26 cellular contexts compared by ENCODE assay signal in genomic region chr15:23599053-23599452, GRCh38. TPM values are rescaled to one million over a fixed set of nuclear protein-coding genes. Genes with fewer than 3 reads are reported as not detected.
"Had no signal": no experiment of that assay in that cellular context is flagged by ENCODE, and none has a peak within 500 bp of the region (broad histone marks: within the 10 kb centered on the region; RNA-seq: fewer than 3 reads in every experiment).

No MANE protein-coding gene starts in this region.

- H3K9me3 ChIP-seq: colonic mucosa, esophagus squamous epithelium, gastrocnemius medialis, gastroesophageal sphincter, heart right ventricle had no signal

- H3K27me3 ChIP-seq: colonic mucosa, esophagus squamous epithelium, foreskin keratinocyte, gastrocnemius medialis, gastroesophageal sphincter, hepatocyte had no signal

- H3K4me3 ChIP-seq: colonic mucosa, coronary artery, dorsolateral prefrontal cortex, esophagus squamous epithelium, gastrocnemius medialis, gastroesophageal sphincter, heart left ventricle, heart right ventricle, hepatocyte had no signal

- DNase-seq: colonic mucosa; cortex of kidney; dermis blood vessel endothelial cell; dorsolateral prefrontal cortex; effector CD4-positive, alpha-beta T cell; effector CD8-positive, alpha-beta T cell; effector memory CD4-positive, alpha-beta T cell; effector memory CD8-positive, alpha-beta T cell; endodermal cell; erythroblast; esophagus squamous epithelium; foreskin fibroblast; foreskin keratinocyte; foreskin melanocyte; gastrocnemius medialis; glutamatergic neuron; head of caudate nucleus; heart left ventricle; heart right ventricle had no signal

- H3K27ac ChIP-seq: colonic mucosa, coronary artery, dorsolateral prefrontal cortex, epithelial cell of prostate, esophagus squamous epithelium, foreskin keratinocyte, gastrocnemius medialis, gastroesophageal sphincter, heart left ventricle, heart right ventricle, hepatocyte had no signal

- H3K36me3 ChIP-seq: colonic mucosa, esophagus squamous epithelium, gastrocnemius medialis, gastroesophageal sphincter, heart left ventricle, heart right ventricle had no signal

- H3K4me1 ChIP-seq: colonic mucosa, esophagus squamous epithelium, foreskin keratinocyte, gastrocnemius medialis, gastroesophageal sphincter, heart left ventricle, heart right ventricle had no signal

RNA-seq across cellular contexts. Expression of gene MKRN3, which starts 33.6 kb away (rescaled TPM):
- total RNA-seq: dermis microvascular lymphatic vessel endothelial cell, endodermal cell had no signal

RNA-seq across cellular contexts. Expression of gene MAGEL2, which starts 48.6 kb away (rescaled TPM):
- total RNA-seq: dermis blood vessel endothelial cell, dermis microvascular lymphatic vessel endothelial cell, endothelial cell of umbilical vein, fibroblast of villous mesenchyme, foreskin keratinocyte had no signal
